Comparison of ENCODE assay signal across 1 cellular context in genomic region chr12:49741882-49742620, GRCh38.
A peak's percentile ranks its signal among the peaks of the same experiment; 100 is the strongest.
TF ChIP-seq lines count a peak whose summit lies in the region.

No MANE protein-coding gene starts in this region.

TF ChIP-seq in HEK293, 187 proteins besides CTCF, POLR2A, EP300 and RAD21 (continued from another document):
- TF ChIP-seq ZNF518A (tag by site-specific recombination; conservative IDR thresholded peaks at IDR 0.05; ENCODE audit: low read depth), result no peak
- TF ChIP-seq ZFP41 (tag by site-specific recombination; IDR thresholded peaks at IDR 0.05; ENCODE audit: borderline replicate concordance), result no peak
- TF ChIP-seq ZBTB48 (tag by site-specific recombination; IDR thresholded peaks at IDR 0.05), result no peak
- peak; percentile 91 for TF ChIP-seq PRDM10 (tag by site-specific recombination; IDR thresholded peaks at IDR 0.05)
- TF ChIP-seq ZNF416 (tag by site-specific recombination; IDR thresholded peaks at IDR 0.05), result no peak
- no peak for TF ChIP-seq ZBTB49 (tag by site-specific recombination; IDR thresholded peaks at IDR 0.05; ENCODE audit: low read depth)
- no peak for TF ChIP-seq ZBTB7A (tag by site-specific recombination; IDR thresholded peaks at IDR 0.05; ENCODE audit: low read depth)
- peak; percentile 88 for TF ChIP-seq ZNF629 (tag by site-specific recombination; IDR thresholded peaks at IDR 0.05)
- no peak; the same call in 1 of the 2 replicates for TF ChIP-seq PBX3 (CRISPR knock-in tag; IDR thresholded peaks at IDR 0.05)
- TF ChIP-seq ZNF624 (tag by site-specific recombination; IDR thresholded peaks at IDR 0.05), result no peak
- TF ChIP-seq ZNF391 (tag by site-specific recombination; IDR thresholded peaks at IDR 0.05; ENCODE audit: borderline replicate concordance, low read depth), result no peak; the same call in 1 of the 2 replicates
- no peak for TF ChIP-seq ZNF239 (tag by site-specific recombination; IDR thresholded peaks at IDR 0.05)
- peak; percentile 8; the same call in 1 of the 2 replicates for TF ChIP-seq SP7 (tag by site-specific recombination; IDR thresholded peaks at IDR 0.05)
- peak; percentile 6; the same call in 1 of the 2 replicates for TF ChIP-seq PRDM4 (tag by site-specific recombination; IDR thresholded peaks at IDR 0.05)
- TF ChIP-seq ZNF658 (tag by site-specific recombination; IDR thresholded peaks at IDR 0.05), result no peak
- no peak for TF ChIP-seq ZNF37A (tag by site-specific recombination; IDR thresholded peaks at IDR 0.05)
- peak; percentile 15; the same call in 1 of the 2 replicates for TF ChIP-seq KLF1 (tag by site-specific recombination; IDR thresholded peaks at IDR 0.05)
- TF ChIP-seq ZNF596 (tag by site-specific recombination; IDR thresholded peaks at IDR 0.05), result no peak
- TF ChIP-seq GLI2 (tag by site-specific recombination; IDR thresholded peaks at IDR 0.05; ENCODE audit: borderline replicate concordance, low read depth), result no peak
- peak; percentile 30; the same call in 1 of the 2 replicates for TF ChIP-seq ZNF24 (tag by site-specific recombination; IDR thresholded peaks at IDR 0.05)
- no peak for TF ChIP-seq ZNF266 (tag by site-specific recombination; IDR thresholded peaks at IDR 0.05; ENCODE audit: low read depth)
- no peak for TF ChIP-seq KLF7 (tag by site-specific recombination; IDR thresholded peaks at IDR 0.05; ENCODE audit: borderline replicate concordance)
- peak; percentile 25 for TF ChIP-seq ZBTB26 (tag by site-specific recombination; optimal IDR thresholded peaks at IDR 0.05)
- peak; percentile 16; the same call in 1 of the 2 replicates for TF ChIP-seq ZIC2 (tag by site-specific recombination; IDR thresholded peaks at IDR 0.05)
- no peak for TF ChIP-seq ZNF776 (tag by site-specific recombination; IDR thresholded peaks at IDR 0.05; ENCODE audit: borderline replicate concordance)
- TF ChIP-seq MZF1 (tag by site-specific recombination; IDR thresholded peaks at IDR 0.05; ENCODE audit: borderline replicate concordance), result no peak
- TF ChIP-seq ZNF558 (tag by site-specific recombination; IDR thresholded peaks at IDR 0.05), result peak; percentile 23; the same call in 1 of the 2 replicates
- TF ChIP-seq ZFP69B (tag by site-specific recombination; IDR thresholded peaks at IDR 0.05), result no peak
- peak; percentile 64 for TF ChIP-seq ZBTB8A (tag by site-specific recombination; IDR thresholded peaks at IDR 0.05)
- no peak for TF ChIP-seq ZNF747 (tag by site-specific recombination; IDR thresholded peaks at IDR 0.05)
- TF ChIP-seq ZNF548 (tag by site-specific recombination; IDR thresholded peaks at IDR 0.05), result no peak
- 0 out of 2 replicates have a peak, but pooled peaks have one; percentile 37 for TF ChIP-seq KLF17 (tag by site-specific recombination; IDR thresholded peaks at IDR 0.05)
